In genomic region chr1:115794976-115795375, GRCh38 we compare ENCODE assay signal across 24 cellular contexts. TPM values are rescaled to one million over a fixed set of nuclear protein-coding genes. Genes with fewer than 3 reads are reported as not detected.
"Had no signal": no experiment of that assay in that cellular context is flagged by ENCODE, and none has a peak within 500 bp of the region (broad histone marks: within the 10 kb centered on the region; RNA-seq: fewer than 3 reads in every experiment).

No MANE protein-coding gene starts in this region.

- H3K4me3 Mint-ChIP-seq: activated naive CD8-positive, alpha-beta T cell; activated T-cell treated with anti-CD3 and anti-CD28 coated beads, Interleukin-2, amount 50 U/mL, for 4 hours; nephron; stimulated activated naive B cell treated with anti-CD40 and anti-IgM and Interleukin-4, amounts not matched to agents 10 μg/mL and 1 μg/mL and 100 μg/mL, for 72 hours had no signal

- H3K4me2 ChIP-seq: smooth muscle cell had no signal

- ATAC-seq: activated CD4-positive, CD25-positive, alpha-beta regulatory T cell treated with anti-CD3 and anti-CD28 coated beads, Interleukin-2, amount 50 U/mL, for 24 hours; activated T-cell treated with anti-CD3 and anti-CD28 coated beads, Interleukin-2, amount 50 U/mL, for 4 hours; right lobe of liver; stimulated activated naive B cell treated with anti-CD40 and anti-IgM and Interleukin-4, amounts not matched to agents 10 μg/mL and 1 μg/mL and 100 μg/mL, for 72 hours had no signal

- H3K36me3 ChIP-seq: left ventricle myocardium inferior, right lobe of liver, transverse colon, uterus had no signal

- H2AFZ ChIP-seq: parathyroid adenoma had no signal

- H3K36me3 Mint-ChIP-seq: activated naive CD8-positive, alpha-beta T cell; stimulated activated naive B cell treated with anti-CD40 and anti-IgM and Interleukin-4, amounts not matched to agents 10 μg/mL and 1 μg/mL and 100 μg/mL, for 72 hours had no signal

- H3K79me2 ChIP-seq: parathyroid adenoma had no signal

- H3K4me1 ChIP-seq: parathyroid adenoma, right lobe of liver, transverse colon, uterus had no signal

- H3K9ac ChIP-seq: parathyroid adenoma had no signal

- H3K27ac Mint-ChIP-seq: activated naive CD8-positive, alpha-beta T cell; activated T-helper 2 cell treated with anti-CD3 and anti-CD28 coated beads, Interferon-gamma antibody, Interleukin-2, Interleukin-4, amounts not matched to agents 10 μg/mL and 5 μg/mL and 100 μg/mL, durations not matched to agents 14 hours and 24 hours and 36 hours; nephron; stimulated activated naive B cell treated with anti-CD40 and anti-IgM and Interleukin-4, amounts not matched to agents 10 μg/mL and 1 μg/mL and 100 μg/mL, for 72 hours had no signal

- H3K9me3 Mint-ChIP-seq: activated T-cell treated with anti-CD3 and anti-CD28 coated beads, Interleukin-2, amount 50 U/mL, for 4 hours; activated T-helper 2 cell treated with anti-CD3 and anti-CD28 coated beads, Interferon-gamma antibody, Interleukin-2, Interleukin-4, amounts not matched to agents 10 μg/mL and 5 μg/mL and 100 μg/mL, durations not matched to agents 14 hours and 24 hours and 36 hours; nephron had no signal

- DNase-seq: activated CD4-positive, alpha-beta T cell treated with anti-CD3 and anti-CD28 coated beads, Interleukin-2, amount 50 U/mL, for 1 hour; activated naive CD4-positive, alpha-beta T cell; activated T-cell treated with anti-CD3 and anti-CD28 coated beads, Interleukin-2, amount 50 U/mL, for 4 hours; amniotic stem cell; cerebellar nuclear complex; left ventricle myocardium inferior; right lobe of liver; stimulated activated CD4-positive, alpha-beta T cell treated with anti-CD3 and anti-CD28 coated beads, Interleukin-15, amount 100 ng/mL, for 24 hours; stimulated activated CD8-positive, alpha-beta memory T cell treated with anti-CD3 and anti-CD28 coated beads, Interleukin-4, amount 100 ng/mL, for 48 hours; stimulated activated naive B cell treated with anti-CD40 and anti-IgM and Interleukin-4, amounts not matched to agents 10 μg/mL and 1 μg/mL and 100 μg/mL, for 72 hours; transverse colon; uterus had no signal

- H3K27ac ChIP-seq: coronary artery, left ventricle myocardium inferior, parathyroid adenoma, right lobe of liver, transverse colon, uterus had no signal

- H3K4me1 Mint-ChIP-seq: nephron; stimulated activated naive B cell treated with anti-CD40 and anti-IgM and Interleukin-4, amounts not matched to agents 10 μg/mL and 1 μg/mL and 100 μg/mL, for 72 hours had no signal

- H3K4me3 ChIP-seq: coronary artery, left ventricle myocardium inferior, right lobe of liver, smooth muscle cell, transverse colon, uterus had no signal

- H3K9me3 ChIP-seq: left ventricle myocardium inferior, right lobe of liver, transverse colon, uterus had no signal

- H3K27me3 ChIP-seq: right lobe of liver, uterus had no signal

RNA-seq across cellular contexts. Expression of gene CASQ2, which starts 26.5 kb away (rescaled TPM):
- total RNA-seq: activated T-cell treated with anti-CD3 and anti-CD28 coated beads, Interleukin-2, amount 50 U/mL, for 4 hours; activated T-helper 2 cell treated with anti-CD3 and anti-CD28 coated beads, Interferon-gamma antibody, Interleukin-2, Interleukin-4, amounts not matched to agents 10 μg/mL and 5 μg/mL and 100 μg/mL, durations not matched to agents 14 hours and 24 hours and 36 hours; epithelial cell of proximal tubule; fibroblast of villous mesenchyme; kidney epithelial cell; mononuclear cell; smooth muscle cell; T-helper 2 cell treated with Interferon-gamma antibody and Interleukin-4, amounts not matched to agents 100 ng/mL and 5 ng/mL, for 36 hours had no signal
- polyA plus RNA-seq: smooth muscle cell had no signal

RNA-seq across cellular contexts. Expression of gene NHLH2, which starts 46.0 kb away (rescaled TPM):
- total RNA-seq: activated T-cell treated with anti-CD3 and anti-CD28 coated beads, Interleukin-2, amount 50 U/mL, for 4 hours; activated T-helper 2 cell treated with anti-CD3 and anti-CD28 coated beads, Interferon-gamma antibody, Interleukin-2, Interleukin-4, amounts not matched to agents 10 μg/mL and 5 μg/mL and 100 μg/mL, durations not matched to agents 14 hours and 24 hours and 36 hours; left ventricle myocardium inferior; mononuclear cell; right lobe of liver; T-helper 2 cell treated with Interferon-gamma antibody and Interleukin-4, amounts not matched to agents 100 ng/mL and 5 ng/mL, for 36 hours; transverse colon; uterus had no signal
